8 cellular contexts compared by ENCODE assay signal in the genomic region with DNA sequence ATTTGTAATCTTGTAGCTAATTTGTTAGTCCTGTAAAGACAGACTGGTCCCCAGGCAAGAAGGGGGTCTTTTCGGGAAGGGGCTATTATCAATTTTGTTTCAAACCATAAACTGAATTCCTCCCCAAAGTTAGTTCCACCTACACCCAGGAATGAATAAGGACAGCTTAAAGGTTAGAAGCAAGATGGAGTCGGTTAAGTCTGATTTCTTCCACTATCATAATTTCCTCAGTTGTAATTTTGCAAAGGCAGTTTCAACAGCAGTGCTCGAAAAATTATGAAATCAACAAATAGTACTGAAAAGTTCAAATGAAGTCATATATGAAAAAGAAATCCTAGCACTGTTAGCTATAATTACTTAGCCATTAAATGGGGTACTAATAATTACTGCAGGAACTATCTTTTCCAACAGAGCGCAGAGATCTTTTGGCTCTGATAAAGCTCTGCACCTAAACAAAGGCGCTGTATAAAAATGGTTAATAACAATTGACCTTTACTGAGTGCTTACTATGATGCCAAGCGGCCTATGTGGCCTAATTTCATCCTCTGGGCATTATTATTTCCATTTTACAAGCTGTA.
DNase-seq lines count a peak whose midpoint lies in the region; ATAC-seq lines count a peak whose summit lies in the region.

No MANE protein-coding gene starts in this region.

- no peak for ATAC-seq in stimulated activated naive B cell treated with anti-CD40 and anti-IgM and Interleukin-4, amounts not matched to agents 10 μg/mL and 1 μg/mL and 100 μg/mL, for 72 hours (replicated peaks)
- no peak for ATAC-seq in HG02852 (IDR thresholded peaks at IDR 0.05; ENCODE audit: unreplicated experiment)
- no peak for ATAC-seq in GM21786 (IDR thresholded peaks at IDR 0.05; ENCODE audit: unreplicated experiment)

- peak overlapping the region; percentile 96 for H3K4me3 Mint-ChIP-seq in activated naive CD8-positive, alpha-beta T cell
- peak overlapping the region; percentile 98 for H3K4me3 Mint-ChIP-seq in stimulated activated naive B cell treated with anti-CD40 and anti-IgM and Interleukin-4, amounts not matched to agents 10 μg/mL and 1 μg/mL and 100 μg/mL, for 72 hours

- no peaks in the 10 kb centered on the region for H3K27me3 Mint-ChIP-seq in activated naive CD8-positive, alpha-beta T cell
- H3K27me3 Mint-ChIP-seq in stimulated activated naive B cell treated with anti-CD40 and anti-IgM and Interleukin-4, amounts not matched to agents 10 μg/mL and 1 μg/mL and 100 μg/mL, for 72 hours, result no peaks in the 10 kb centered on the region

- H3K9me3 Mint-ChIP-seq in activated naive CD8-positive, alpha-beta T cell (ENCODE audit: low read depth), result no peaks in the 10 kb centered on the region
- no peaks in the 10 kb centered on the region for H3K9me3 Mint-ChIP-seq in stimulated activated naive B cell treated with anti-CD40 and anti-IgM and Interleukin-4, amounts not matched to agents 10 μg/mL and 1 μg/mL and 100 μg/mL, for 72 hours

- H3K4me3 ChIP-seq in HUES48 (ENCODE audit: low read depth, low read length) (peak overlapping the region; percentile 89), iPS-20b (ENCODE audit: low read length) (peak overlapping the region; percentile 87)

- H3K9ac ChIP-seq in HUES48 (ENCODE audit: low read depth, low read length) (peak overlapping the region; percentile 97), iPS-20b (ENCODE audit: low read depth, low read length) (peak overlapping the region; percentile 96)

- H3K27ac Mint-ChIP-seq in activated naive CD8-positive, alpha-beta T cell, result peak overlapping the region; percentile 100
- peak overlapping the region; percentile 99 for H3K27ac Mint-ChIP-seq in stimulated activated naive B cell treated with anti-CD40 and anti-IgM and Interleukin-4, amounts not matched to agents 10 μg/mL and 1 μg/mL and 100 μg/mL, for 72 hours

- no peaks in the 10 kb centered on the region for H3K27me3 ChIP-seq in HUES48 (ENCODE audit: control insufficient read depth, insufficient read depth, low read length)
- no peaks in the 10 kb centered on the region for H3K27me3 ChIP-seq in iPS-20b (ENCODE audit: insufficient read depth, low read length)

- H3K27ac ChIP-seq in HUES48 (ENCODE audit: low read depth, low read length) (peak overlapping the region; percentile 93), iPS-20b (ENCODE audit: low read length) (peak overlapping the region; percentile 74)

- no peak for DNase-seq in stimulated activated naive B cell treated with anti-CD40 and anti-IgM and Interleukin-4, amounts not matched to agents 10 μg/mL and 1 μg/mL and 100 μg/mL, for 72 hours
- no peak for DNase-seq in NCI-H69 (lab: John Stamatoyannopoulos, UW)
- no peak for DNase-seq in stimulated activated naive CD4-positive, alpha-beta T cell treated with Interleukin-2 at 50 U/mL for 16 hours (lab: John Stamatoyannopoulos, UW)

- H3K36me3 ChIP-seq in HUES48 (ENCODE audit: control insufficient read depth, insufficient read depth, low read length) (peaks cover 10% of the 10 kb centered on the region), iPS-20b (ENCODE audit: insufficient read depth, low read depth, low read length) (peaks cover 9% of the 10 kb centered on the region)

- H3K9me3 ChIP-seq in HUES48 (ENCODE audit: control insufficient read depth, insufficient read depth, low read length), result no peaks in the 10 kb centered on the region
- H3K9me3 ChIP-seq in iPS-20b (ENCODE audit: insufficient read depth, low read depth, low read length), result no peaks in the 10 kb centered on the region

- H3K36me3 Mint-ChIP-seq in activated naive CD8-positive, alpha-beta T cell, result peaks cover 9% of the 10 kb centered on the region
- peaks cover 19 to 22% of the 10 kb centered on the region in 2 donors for H3K36me3 Mint-ChIP-seq in stimulated activated naive B cell treated with anti-CD40 and anti-IgM and Interleukin-4, amounts not matched to agents 10 μg/mL and 1 μg/mL and 100 μg/mL, for 72 hours

- peaks cover 31% of the 10 kb centered on the region for H3K4me1 Mint-ChIP-seq in activated naive CD8-positive, alpha-beta T cell (ENCODE audit: low read depth)
- peaks cover 12 to 30% of the 10 kb centered on the region in 2 donors for H3K4me1 Mint-ChIP-seq in stimulated activated naive B cell treated with anti-CD40 and anti-IgM and Interleukin-4, amounts not matched to agents 10 μg/mL and 1 μg/mL and 100 μg/mL, for 72 hours

- H3K4me1 ChIP-seq in HUES48 (ENCODE audit: control insufficient read depth, insufficient read depth, low read length), result peaks cover 22% of the 10 kb centered on the region
- H3K4me1 ChIP-seq in iPS-20b (ENCODE audit: insufficient read depth, low read length), result peaks cover 16% of the 10 kb centered on the region; the same call in 1 of the 2 replicates
